ENCODE assay signal across 8 cellular contexts in the genomic region with DNA sequence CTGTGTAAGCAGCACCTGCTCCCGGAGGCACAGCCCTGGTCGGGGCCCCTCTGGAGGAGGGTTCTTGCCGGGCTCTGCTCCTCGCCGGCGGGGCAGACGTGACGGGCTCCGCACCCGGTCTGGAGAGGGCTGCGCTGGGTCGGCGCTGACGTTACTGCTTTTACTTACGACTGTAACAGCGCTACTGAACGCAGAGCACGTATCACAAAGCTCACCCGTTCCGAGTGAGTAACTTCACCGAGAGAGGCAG. TPM values are rescaled to one million over a fixed set of nuclear protein-coding genes. Genes with fewer than 3 reads are reported as not detected.
A peak's percentile ranks its signal among the peaks of the same experiment; 100 is the strongest.
DNase-seq lines count a peak whose midpoint lies in the region; ATAC-seq, FAIRE-seq and TF ChIP-seq lines count a peak whose summit lies in the region.

No MANE protein-coding gene starts in this region.

- FAIRE-seq in small intestine (lab: Jason Lieb, UNC), result no peak

- H3K79me2 ChIP-seq in PC-9 (ENCODE audit: low read depth), result peaks cover 44% of the 10 kb centered on the region
- H3K79me2 ChIP-seq in hepatocyte, result peaks cover 46% of the 10 kb centered on the region

- H3K4me2 ChIP-seq in PC-9 (peak overlapping the region; percentile 84), hepatocyte (peak overlapping the region; percentile 98)

- H3K27ac ChIP-seq in HEK293 (ENCODE audit: extremely low read depth, low read depth, low read length) (peak overlapping the region; percentile 94), PC-9 (peak overlapping the region; percentile 78), hepatocyte (peak overlapping the region; percentile 98), small intestine (ENCODE audit: low read depth in 1 of 2, low read length in 1 of 2) (peak overlapping the region; percentile 98 to 99)

- in situ Hi-C loops in GM13976 (cut with MboI; ENCODE audit: low sequenced_read_pairs, unreplicated experiment), result no loop called here

- no peaks in the 10 kb centered on the region for H3K27me3 ChIP-seq in PC-9 (ENCODE audit: insufficient read depth, low read depth)
- H3K27me3 ChIP-seq in hepatocyte, result no peaks in the 10 kb centered on the region
- H3K27me3 ChIP-seq in small intestine (ENCODE audit: control insufficient read depth in 2 of 2, insufficient read depth in 2 of 2, low read length in 2 of 2), result no peaks in the 10 kb centered on the region

- peaks cover 21% of the 10 kb centered on the region for H3K4me1 Mint-ChIP-seq in activated naive CD8-positive, alpha-beta T cell (ENCODE audit: low read depth)

- no peak for ATAC-seq in GM21367 (IDR thresholded peaks at IDR 0.05; ENCODE audit: unreplicated experiment)
- no peak for ATAC-seq in GM18861 (IDR thresholded peaks at IDR 0.05; ENCODE audit: unreplicated experiment)

- CTCF ChIA-PET in HEK293 (lab: Yijun Ruan, JAX) (interaction anchor here (0.7 to 1.2 kb wide), 3 partner anchors 12 to 99 kb away, joined by 4 to 5 read pairs (median 4); no protein-coding TSS in a partner anchor), PC-9 (lab: Charles Lee) (no interaction called here)

- H3K27ac Mint-ChIP-seq in activated naive CD8-positive, alpha-beta T cell, result peak overlapping the region; percentile 96

- POLR2A ChIA-PET in HEK293 (lab: Yijun Ruan, JAX), result interaction anchor here (0.6 to 2.2 kb wide), 8 partner anchors 9 to 62 kb away, joined by 3 to 7 read pairs (median 4); a partner anchor contains a TSS
- POLR2A ChIA-PET in PC-9 (lab: Charles Lee; ENCODE audit: unreplicated experiment), result interaction anchor here (0.6 kb wide), 1 partner anchor 186 kb away, joined by 3 read pairs; no protein-coding TSS in a partner anchor

- BruUV-seq in PC-9 (replicated peaks; lab: Mats Ljungman, UMichigan), result no TSS peak

- H3K36me3 Mint-ChIP-seq in activated naive CD8-positive, alpha-beta T cell, result no peaks in the 10 kb centered on the region

- H3K27me3 Mint-ChIP-seq in activated naive CD8-positive, alpha-beta T cell, result no peaks in the 10 kb centered on the region

- peak overlapping the region; percentile 84 for H3K4me3 ChIP-seq in HEK293 (ENCODE audit: low read depth, low read length)
- peak overlapping the region; percentile 79 for H3K4me3 ChIP-seq in PC-9
- H3K4me3 ChIP-seq in hepatocyte, result peak overlapping the region; percentile 96
- peak overlapping the region; percentile 54 to 89 for H3K4me3 ChIP-seq in small intestine (ENCODE audit: low read depth in 1 of 2, low read length in 2 of 2)

- no peaks in the 10 kb centered on the region for H3K9me2 ChIP-seq in PC-9 (ENCODE audit: insufficient read depth)
- no peaks in the 10 kb centered on the region for H3K9me2 ChIP-seq in hepatocyte (replicated peaks; ENCODE audit: insufficient read depth)

- peak; percentile 62 for DNase-seq in GM13976 (ENCODE audit: low spot score)
- peak; percentile 50 to 55 for DNase-seq in PC-9
- DNase-seq in hepatocyte (ENCODE audit: low spot score), result peak; percentile 82
- peak; percentile 60 for DNase-seq in small intestine

- intact Hi-C loops in PC-9 (cut with micrococcal nuclease; ENCODE audit: unreplicated experiment), result loop anchor here (2.0 kb wide), 1 partner anchor 54 kb away; no protein-coding TSS in a partner anchor

- peaks cover 31% of the 10 kb centered on the region for H3F3A ChIP-seq in PC-9 (ENCODE audit: insufficient read depth, low read depth)

- no peaks in the 10 kb centered on the region for H3K36me3 ChIP-seq in HEK293 (ENCODE audit: control insufficient read depth in 2 of 2, insufficient read depth in 1 of 2, low read length in 2 of 2)
- no peaks in the 10 kb centered on the region for H3K36me3 ChIP-seq in PC-9 (ENCODE audit: low read depth)
- no peaks in the 10 kb centered on the region for H3K36me3 ChIP-seq in hepatocyte (replicated peaks; ENCODE audit: insufficient read depth, low read depth)
- no peaks in the 10 kb centered on the region for H3K36me3 ChIP-seq in small intestine (ENCODE audit: control insufficient read depth in 2 of 2, insufficient read depth in 2 of 2, low read length in 2 of 2)

- no peak for TF ChIP-seq CTCF in GM13976 (IDR thresholded peaks at IDR 0.05; ENCODE audit: borderline replicate concordance, control extremely low read depth, extremely low read depth, insufficient read depth, missing control alignments)
- no peak for TF ChIP-seq CTCF in HEK293 (tag by site-specific recombination; IDR thresholded peaks at IDR 0.05)
- no peak for TF ChIP-seq CTCF in PC-9 (conservative IDR thresholded peaks at IDR 0.05)
- no peak for TF ChIP-seq CTCF in hepatocyte (IDR thresholded peaks at IDR 0.05; ENCODE audit: poor library complexity)

- peak overlapping the region; percentile 80 for H2AFZ ChIP-seq in PC-9
- H2AFZ ChIP-seq in hepatocyte, result peak overlapping the region; percentile 76

- no peaks in the 10 kb centered on the region for H3K9me3 Mint-ChIP-seq in activated naive CD8-positive, alpha-beta T cell (ENCODE audit: low read depth)

- H4K20me1 ChIP-seq in PC-9 (ENCODE audit: insufficient read depth), result peaks cover 26% of the 10 kb centered on the region
- H4K20me1 ChIP-seq in hepatocyte (ENCODE audit: insufficient read depth, poor library complexity, severe bottlenecking), result peaks cover 8% of the 10 kb centered on the region

- WGBS in hepatocyte (ENCODE audit: low lambda C conversion rate, missing lambda C conversion rate), result under 1% methylated on average over 17 of the region's 21 CpGs
- 0 to 1% (median 1%) methylated on average over 16 to 21 of the region's 21 CpGs for WGBS in small intestine, 3 donors

- H3K4me1 ChIP-seq in HEK293 (ENCODE audit: control insufficient read depth, insufficient read depth, low read length) (peaks cover 14% of the 10 kb centered on the region), PC-9 (replicated peaks; ENCODE audit: insufficient read depth) (peaks cover 35% of the 10 kb centered on the region), hepatocyte (ENCODE audit: insufficient read depth) (peaks cover 32% of the 10 kb centered on the region), small intestine (ENCODE audit: control insufficient read depth in 2 of 2, insufficient read depth in 1 of 2, low read depth in 1 of 2, low read length in 1 of 2) (peaks cover 4 to 13% of the 10 kb centered on the region in 2 donors)

- peak overlapping the region; percentile 90 for H3K4me3 Mint-ChIP-seq in activated naive CD8-positive, alpha-beta T cell

- H3K9me3 ChIP-seq in HEK293 (ENCODE audit: control insufficient read depth, insufficient read depth, low read depth, low read length), result no peaks in the 10 kb centered on the region
- H3K9me3 ChIP-seq in PC-9 (ENCODE audit: insufficient read depth, low read depth), result no peaks in the 10 kb centered on the region
- H3K9me3 ChIP-seq in hepatocyte (ENCODE audit: low read depth), result no peaks in the 10 kb centered on the region
- no peaks in the 10 kb centered on the region for H3K9me3 ChIP-seq in small intestine (ENCODE audit: control insufficient read depth, low read depth)

TF ChIP-seq in HEK293, 187 proteins besides CTCF, POLR2A, EP300 and RAD21 (continues in another document):
- TF ChIP-seq, protein P1, sequence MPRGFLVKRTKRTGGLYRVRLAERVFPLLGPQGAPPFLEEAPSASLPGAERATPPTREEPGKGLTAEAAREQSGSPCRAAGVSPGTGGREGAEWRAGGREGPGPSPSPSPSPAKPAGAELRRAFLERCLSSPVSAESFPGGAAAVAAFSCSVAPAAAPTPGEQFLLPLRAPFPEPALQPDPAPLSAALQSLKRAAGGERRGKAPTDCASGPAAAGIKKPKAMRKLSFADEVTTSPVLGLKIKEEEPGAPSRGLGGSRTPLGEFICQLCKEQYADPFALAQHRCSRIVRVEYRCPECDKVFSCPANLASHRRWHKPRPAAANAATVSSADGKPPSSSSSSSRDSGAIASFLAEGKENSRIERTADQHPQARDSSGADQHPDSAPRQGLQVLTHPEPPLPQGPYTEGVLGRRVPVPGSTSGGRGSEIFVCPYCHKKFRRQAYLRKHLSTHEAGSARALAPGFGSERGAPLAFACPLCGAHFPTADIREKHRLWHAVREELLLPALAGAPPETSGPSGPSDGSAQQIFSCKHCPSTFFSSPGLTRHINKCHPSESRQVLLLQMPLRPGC (tag by site-specific recombination; IDR thresholded peaks at IDR 0.05), result 0 out of 2 replicates have a peak, but pooled peaks have one; percentile 5
- peak; percentile 54 for TF ChIP-seq SP2 (tag by site-specific recombination; IDR thresholded peaks at IDR 0.05)
- peak; percentile 13; the same call in 1 of the 2 replicates for TF ChIP-seq ZNF341 (tag by site-specific recombination; IDR thresholded peaks at IDR 0.05; ENCODE audit: low read depth)
- no peak for TF ChIP-seq RBAK (tag by site-specific recombination; IDR thresholded peaks at IDR 0.05)
- TF ChIP-seq, protein P2, sequence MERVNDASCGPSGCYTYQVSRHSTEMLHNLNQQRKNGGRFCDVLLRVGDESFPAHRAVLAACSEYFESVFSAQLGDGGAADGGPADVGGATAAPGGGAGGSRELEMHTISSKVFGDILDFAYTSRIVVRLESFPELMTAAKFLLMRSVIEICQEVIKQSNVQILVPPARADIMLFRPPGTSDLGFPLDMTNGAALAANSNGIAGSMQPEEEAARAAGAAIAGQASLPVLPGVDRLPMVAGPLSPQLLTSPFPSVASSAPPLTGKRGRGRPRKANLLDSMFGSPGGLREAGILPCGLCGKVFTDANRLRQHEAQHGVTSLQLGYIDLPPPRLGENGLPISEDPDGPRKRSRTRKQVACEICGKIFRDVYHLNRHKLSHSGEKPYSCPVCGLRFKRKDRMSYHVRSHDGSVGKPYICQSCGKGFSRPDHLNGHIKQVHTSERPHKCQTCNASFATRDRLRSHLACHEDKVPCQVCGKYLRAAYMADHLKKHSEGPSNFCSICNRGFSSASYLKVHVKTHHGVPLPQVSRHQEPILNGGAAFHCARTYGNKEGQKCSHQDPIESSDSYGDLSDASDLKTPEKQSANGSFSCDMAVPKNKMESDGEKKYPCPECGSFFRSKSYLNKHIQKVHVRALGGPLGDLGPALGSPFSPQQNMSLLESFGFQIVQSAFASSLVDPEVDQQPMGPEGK (tag by site-specific recombination; IDR thresholded peaks at IDR 0.05), result no peak
- no peak for TF ChIP-seq GLIS1 (tag by site-specific recombination; IDR thresholded peaks at IDR 0.05)
- no peak for TF ChIP-seq ZBTB17 (tag by site-specific recombination; IDR thresholded peaks at IDR 0.05)

RNA-seq across cellular contexts. Expression of a gene that starts 1.3 kb away (rescaled TPM):
- total RNA-seq in PC-9 (2021), result 43.6 and 47.1 TPM in 2 replicates
- 28.4 and 30.2 TPM in 2 replicates for total RNA-seq in hepatocyte
- polyA plus RNA-seq in hepatocyte, result 30.8 and 32.7 TPM in 2 replicates
- 10 to 100 TPM; 28.9 to 49.0 (median 39.7) TPM for polyA plus RNA-seq in small intestine

RNA-seq across cellular contexts. Expression of a gene that starts 18.8 kb away (rescaled TPM):
- total RNA-seq in PC-9 (2021) (72.5 and 96.1 TPM in 2 replicates), hepatocyte (26.7 and 30.0 TPM in 2 replicates)
- polyA plus RNA-seq in hepatocyte (58.6 and 64.6 TPM in 2 replicates), small intestine (10 to 100 TPM; 26.8 to 43.5 (median 29.2) TPM)

RNA-seq across cellular contexts. Expression of a gene that starts 21.8 kb away (rescaled TPM):
- total RNA-seq in PC-9 (2021) (not detected in 2 replicates), hepatocyte (1.0 and 1.2 TPM in 2 replicates)
- polyA plus RNA-seq in hepatocyte (0.25 and 1.7 TPM in 2 replicates), small intestine (under 1 TPM in 2 of 3 donors, not detected in 1; 0.45 to 0.79 TPM)

RNA-seq across cellular contexts. Expression of a gene that starts 28.4 kb away (rescaled TPM):
- total RNA-seq in PC-9 (2021) (0.35 TPM in 1 of 2 replicates, not detected in the other), hepatocyte (not detected in 2 replicates)
- polyA plus RNA-seq in hepatocyte (not detected in 2 replicates), small intestine (not detected)

RNA-seq across cellular contexts. Expression of a gene that starts 42.2 kb away (rescaled TPM):
- 6.9 and 9.2 TPM in 2 replicates for total RNA-seq in PC-9 (2021)
- total RNA-seq in hepatocyte, result 0.24 and 0.43 TPM in 2 replicates
- polyA plus RNA-seq in hepatocyte, result 0.88 and 2.1 TPM in 2 replicates
- polyA plus RNA-seq in small intestine, result 1 to 10 TPM in 2 of 3 donors, under 1 TPM in 1; 0.60 to 7.6 (median 5.7) TPM
